8 cellular contexts compared by ENCODE assay signal in the genomic region with DNA sequence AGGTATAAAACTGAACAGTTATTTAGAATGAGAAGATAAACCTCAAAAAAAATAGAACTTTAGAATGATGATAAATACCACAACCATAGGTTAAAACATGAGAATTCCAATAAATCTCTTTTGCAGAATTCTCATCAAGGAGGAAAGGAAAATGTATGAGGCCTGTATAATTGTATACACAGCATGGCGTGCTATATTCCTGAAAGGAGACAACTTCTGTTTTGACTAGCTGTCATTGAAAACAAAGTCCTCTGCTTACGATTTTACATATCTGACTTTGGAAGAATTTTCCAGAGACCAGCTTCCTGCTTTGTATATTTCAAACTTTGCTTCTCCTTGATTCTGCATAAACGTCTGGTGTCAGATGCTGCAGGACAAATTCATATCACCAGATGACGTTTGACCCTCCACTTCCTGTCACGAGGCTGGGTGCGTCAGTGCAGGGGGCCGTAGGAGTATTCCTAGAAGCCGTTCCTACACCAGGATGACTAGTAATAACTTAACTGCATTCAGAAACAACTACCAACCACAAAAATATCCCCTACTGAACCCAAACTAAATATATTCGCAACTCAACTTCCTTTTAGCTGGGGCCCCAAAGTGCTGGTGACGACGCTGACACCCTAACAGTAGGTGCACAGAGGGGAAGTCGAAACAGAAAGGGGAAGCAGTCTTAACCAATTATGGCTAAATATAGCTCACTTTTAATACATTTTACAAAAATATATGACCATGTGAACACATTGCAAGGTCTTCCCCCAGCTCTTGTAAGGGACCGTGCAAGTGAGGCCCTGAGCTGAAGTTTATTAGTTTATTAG.
DNase-seq lines count a peak whose midpoint lies in the region; ATAC-seq and TF ChIP-seq lines count a peak whose summit lies in the region.

No MANE protein-coding gene starts in this region.

- POLR2A ChIA-PET in Caco-2 (lab: Charles Lee): no interaction called here

- H3K4me1 Mint-ChIP-seq in activated naive CD8-positive, alpha-beta T cell treated with anti-CD3 and anti-CD28 coated beads for 36 hours: peaks cover 36% of the 10 kb centered on the region
- peaks cover 6% of the 10 kb centered on the region for H3K4me1 Mint-ChIP-seq in Caco-2 (ENCODE audit: low read depth, unreplicated experiment)

- peak; percentile 31 for DNase-seq in T follicular helper cell (ENCODE audit: low read depth)
- DNase-seq in activated naive CD8-positive, alpha-beta T cell treated with anti-CD3 and anti-CD28 coated beads for 36 hours: peak; percentile 83
- peak; percentile 85 for DNase-seq in posterior vena cava (ENCODE audit: low spot score)
- no peak for DNase-seq in Caco-2
- DNase-seq in dedifferentiated amniotic fluid mesenchymal stem cell (ENCODE audit: extremely low spot score): no peak
- no peak for DNase-seq in H4 (ENCODE audit: low spot score)

- H3K4me1 ChIP-seq in Caco-2: peaks cover 5% of the 10 kb centered on the region; the same call in 1 of the 2 replicates

- H3K9me3 ChIP-seq in Caco-2: no peaks in the 10 kb centered on the region

- no peak overlapping the region for H3K4me3 ChIP-seq in Caco-2 (ENCODE audit: low read depth, low read length)

- H3K36me3 ChIP-seq in Caco-2 (ENCODE audit: control insufficient read depth, insufficient read depth, low read length): no peaks in the 10 kb centered on the region

- ATAC-seq in GM18861 (IDR thresholded peaks at IDR 0.05; ENCODE audit: unreplicated experiment) (peak; percentile 88), HG02981 (IDR thresholded peaks at IDR 0.05; ENCODE audit: unreplicated experiment) (peak; percentile 93)

- H3K27ac Mint-ChIP-seq in activated naive CD8-positive, alpha-beta T cell treated with anti-CD3 and anti-CD28 coated beads for 36 hours: peak overlapping the region; percentile 100
- H3K27ac Mint-ChIP-seq in Caco-2 (ENCODE audit: unreplicated experiment): no peak overlapping the region

- peaks cover 40% of the 10 kb centered on the region for H3K36me3 Mint-ChIP-seq in activated naive CD8-positive, alpha-beta T cell treated with anti-CD3 and anti-CD28 coated beads for 36 hours
- H3K36me3 Mint-ChIP-seq in Caco-2 (ENCODE audit: insufficient read depth, unreplicated experiment): no peaks in the 10 kb centered on the region

- peaks cover 31% of the 10 kb centered on the region for H3K9me3 Mint-ChIP-seq in activated naive CD8-positive, alpha-beta T cell treated with anti-CD3 and anti-CD28 coated beads for 36 hours
- no peaks in the 10 kb centered on the region for H3K9me3 Mint-ChIP-seq in Caco-2 (ENCODE audit: unreplicated experiment)

- no peak for TF ChIP-seq CTCF in Caco-2 (IDR thresholded peaks at IDR 0.05; ENCODE audit: insufficient read depth in 1 of 2, low read depth in 1 of 2, low read length in 1 of 2, severe bottlenecking in 1 of 2, unreplicated experiment in 1 of 2)

- intact Hi-C loops in posterior vena cava (cut with DNase I): no loop called here
- intact Hi-C loops in Caco-2 (cut with micrococcal nuclease; ENCODE audit: unreplicated experiment): no loop called here

- peaks cover 1% of the 10 kb centered on the region for H3K27me3 ChIP-seq in Caco-2 (replicated peaks; ENCODE audit: control insufficient read depth, insufficient read depth, low read length)

- peak overlapping the region; percentile 60 for H3K4me3 Mint-ChIP-seq in activated naive CD8-positive, alpha-beta T cell treated with anti-CD3 and anti-CD28 coated beads for 36 hours
- no peak overlapping the region for H3K4me3 Mint-ChIP-seq in Caco-2 (ENCODE audit: unreplicated experiment)

- no peaks in the 10 kb centered on the region for H3K27me3 Mint-ChIP-seq in activated naive CD8-positive, alpha-beta T cell treated with anti-CD3 and anti-CD28 coated beads for 36 hours
- H3K27me3 Mint-ChIP-seq in Caco-2 (ENCODE audit: insufficient read depth, unreplicated experiment): peaks cover 3% of the 10 kb centered on the region

- BruUV-seq in Caco-2 (replicated peaks; lab: Mats Ljungman, UMichigan): no TSS peak

- CTCF ChIA-PET in Caco-2 (lab: Charles Lee): no interaction called here

Comparison
In these comparisons a context has a peak if more than half of its experiments do, and no peak if none do; other contexts are left out.
1. DNase-seq: peak in T follicular helper cell (single experiment), activated naive CD8-positive, alpha-beta T cell treated with anti-CD3 and anti-CD28 coated beads for 36 hours (single experiment) and posterior vena cava (single experiment); none in Caco-2 (0 of 2), dedifferentiated amniotic fluid mesenchymal stem cell (single experiment) and H4 (single experiment).